In genomic region chr22:36954251-36955014, GRCh38 we compare ENCODE assay signal across 1 cellular context.
TF ChIP-seq lines count a peak whose summit lies in the region.

No MANE protein-coding gene starts in this region.

TF ChIP-seq in GM12878, 131 proteins besides CTCF, POLR2A, EP300 and RAD21 (continued from another document and continues in another):
- TF ChIP-seq ZBTB40 (IDR thresholded peaks at IDR 0.05; ENCODE audit: borderline replicate concordance) (no peak), IRF4 (IDR thresholded peaks at IDR 0.05; ENCODE audit: low read depth, low read length) (no peak), HDAC6 (IDR thresholded peaks at IDR 0.05; ENCODE audit: unreplicated experiment) (no peak), ZNF687 (IDR thresholded peaks at IDR 0.05) (no peak), PAX8 (IDR thresholded peaks at IDR 0.05) (no peak), CBFB (IDR thresholded peaks at IDR 0.05; ENCODE audit: low read depth) (no peak), NR2F1 (conservative IDR thresholded peaks at IDR 0.05) (0 out of 2 replicates have a peak, but pooled peaks have one; percentile 27), SMAD1 (IDR thresholded peaks at IDR 0.05; ENCODE audit: low read depth, partially characterized antibody) (no peak), ZZZ3 (IDR thresholded peaks at IDR 0.05; ENCODE audit: control insufficient read depth, insufficient read length, low read depth) (no peak), CBX5 (IDR thresholded peaks at IDR 0.05; ENCODE audit: low read depth) (no peak), BCL11A (IDR thresholded peaks at IDR 0.05; ENCODE audit: low read depth, low read length) (peak; percentile 47; the same call in 1 of the 2 replicates), EZH2 (IDR thresholded peaks at IDR 0.05; ENCODE audit: borderline replicate concordance, control insufficient read depth, low read depth, low read length) (no peak), GABPA (IDR thresholded peaks at IDR 0.05; ENCODE audit: low read depth) (no peak), KLF5 (IDR thresholded peaks at IDR 0.05; ENCODE audit: partially characterized antibody) (no peak), ZNF24 (IDR thresholded peaks at IDR 0.05) (no peak), ETV6 (conservative IDR thresholded peaks at IDR 0.05 in 1 of 2, IDR thresholded peaks at IDR 0.05 in 1 of 2; ENCODE audit: borderline replicate concordance in 1 of 2, low read depth in 1 of 2) (0 out of 4 replicates have a peak, but pooled peaks of 1 of the 2 experiments have one; percentile 9), SMC3 (IDR thresholded peaks at IDR 0.05; ENCODE audit: borderline replicate concordance, low read length) (no peak), SRF (IDR thresholded peaks at IDR 0.05; ENCODE audit: low read depth in 2 of 2, low read length in 2 of 2) (no peak), NR2C1 (IDR thresholded peaks at IDR 0.05) (no peak), ATF2 (IDR thresholded peaks at IDR 0.05; ENCODE audit: low read length) (no peak), IKZF2 (IDR thresholded peaks at IDR 0.05) (peak in 1 of 2 experiments; percentile 49; a peak in 2 of 4 replicates), HCFC1 (IDR thresholded peaks at IDR 0.05; ENCODE audit: low read length) (no peak), TCF12 (IDR thresholded peaks at IDR 0.05; ENCODE audit: low read depth, low read length) (peak; percentile 71; the same call in 1 of the 2 replicates), BCL3 (IDR thresholded peaks at IDR 0.05; ENCODE audit: borderline replicate concordance, insufficient read depth, low read depth, low read length, poor library complexity, severe bottlenecking) (no peak), SREBF2 (IDR thresholded peaks at IDR 0.05; ENCODE audit: low read length) (no peak), SPI1 (IDR thresholded peaks at IDR 0.05; ENCODE audit: borderline replicate concordance, insufficient read depth, low read depth, low read length) (no peak), E4F1 (IDR thresholded peaks at IDR 0.05; ENCODE audit: borderline replicate concordance, partially characterized antibody) (no peak), SMAD5 (IDR thresholded peaks at IDR 0.05; ENCODE audit: low read depth) (no peak), MXI1 (IDR thresholded peaks at IDR 0.05; ENCODE audit: low read depth, low read length) (no peak), TAF1 (IDR thresholded peaks at IDR 0.05; ENCODE audit: borderline replicate concordance, low read depth, low read length) (no peak), SUPT20H (IDR thresholded peaks at IDR 0.05; ENCODE audit: borderline replicate concordance, control insufficient read depth, low read depth, low read length) (no peak), ASH2L (IDR thresholded peaks at IDR 0.05; ENCODE audit: borderline replicate concordance, low read depth) (no peak), FOXK2 (IDR thresholded peaks at IDR 0.05) (no peak), SMARCA5 (IDR thresholded peaks at IDR 0.05) (no peak), TCF3 (IDR thresholded peaks at IDR 0.05; ENCODE audit: borderline replicate concordance, insufficient read depth, low read depth, low read length) (peak; percentile 81; the same call in 1 of the 2 replicates), MTA3 (IDR thresholded peaks at IDR 0.05; ENCODE audit: borderline replicate concordance, low read length) (0 out of 2 replicates have a peak, but pooled peaks have one; percentile 24), RUNX3 (IDR thresholded peaks at IDR 0.05; ENCODE audit: low read length) (peak; percentile 82), JUNB (IDR thresholded peaks at IDR 0.05) (no peak), PBX3 (IDR thresholded peaks at IDR 0.05; ENCODE audit: insufficient replicate concordance, low read depth, low read length) (peak; percentile 21), YBX1 (IDR thresholded peaks at IDR 0.05) (no peak), REST (IDR thresholded peaks at IDR 0.05; ENCODE audit: low read depth, low read length) (no peak), IKZF1 (conservative IDR thresholded peaks at IDR 0.05) (peak; percentile 65), CHD2 (IDR thresholded peaks at IDR 0.05; ENCODE audit: borderline replicate concordance, low read depth, low read length) (no peak), BRCA1 (IDR thresholded peaks at IDR 0.05; ENCODE audit: low read depth, low read length) (no peak), ZSCAN29 (IDR thresholded peaks at IDR 0.05) (no peak), CREB1 (IDR thresholded peaks at IDR 0.05; ENCODE audit: low read depth) (peak; percentile 47; the same call in 1 of the 2 replicates), GATAD2B (conservative IDR thresholded peaks at IDR 0.05; ENCODE audit: low read depth) (no peak), MYC (IDR thresholded peaks at IDR 0.05; ENCODE audit: insufficient read depth, insufficient read length, insufficient replicate concordance, low read length, severe bottlenecking) (no peak)
